ENCODE assay signal across 14 cellular contexts in the genomic region with DNA sequence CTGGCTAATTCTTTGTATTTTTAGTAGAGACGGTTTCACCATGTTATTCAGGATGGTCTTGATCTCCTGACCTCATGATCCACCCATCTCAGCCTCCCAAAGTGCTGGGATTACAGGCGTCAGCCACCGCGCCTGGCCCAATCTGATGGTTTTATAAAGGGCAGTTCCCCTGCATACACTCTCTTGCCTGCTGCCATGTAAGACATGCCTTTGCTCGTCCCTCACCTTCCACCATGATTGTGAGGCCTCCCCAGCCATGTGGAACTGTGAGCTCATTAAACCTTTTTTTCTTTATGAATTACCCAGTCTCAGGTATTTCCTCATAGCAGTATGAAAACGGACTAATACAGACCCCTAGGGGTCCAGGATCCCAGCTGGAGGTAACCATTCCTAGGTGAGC. TPM values are rescaled to one million over a fixed set of nuclear protein-coding genes. Genes with fewer than 3 reads are reported as not detected.
"Had no signal": no experiment of that assay in that cellular context is flagged by ENCODE, and none has a peak within 500 bp of the region (broad histone marks: within the 10 kb centered on the region; RNA-seq: fewer than 3 reads in every experiment).

No MANE protein-coding gene starts in this region.

RNA-seq across cellular contexts. Expression of gene ACE, which starts 8.8 kb away (rescaled TPM):
- polyA plus RNA-seq: naive thymus-derived CD4-positive, alpha-beta T cell had no signal

RNA-seq across cellular contexts. Expression of gene KCNH6, which starts 55.1 kb away (rescaled TPM):
- total RNA-seq: left cardiac atrium; left lobe of liver; left ventricle myocardium inferior; mammary epithelial cell; mesenteric fat pad; mesothelial cell of epicardium; mononuclear cell; mucosa of gallbladder; myocyte; naive thymus-derived CD4-positive, alpha-beta T cell had no signal
- polyA plus RNA-seq: hepatocyte; immature natural killer cell; keratinocyte; liver; mammary epithelial cell; naive thymus-derived CD4-positive, alpha-beta T cell had no signal
